In genomic region chr6:2976060-2976459, GRCh38 we compare ENCODE assay signal across 1 cellular context.
TF ChIP-seq lines count a peak whose summit lies in the region.

No MANE protein-coding gene starts in this region.

TF ChIP-seq in HepG2, 621 proteins besides CTCF, POLR2A, EP300 and RAD21:
- no peak for TF ChIP-seq ERF (CRISPR knock-in tag; IDR thresholded peaks at IDR 0.05)
- no peak for TF ChIP-seq SMC3 (IDR thresholded peaks at IDR 0.05; ENCODE audit: low read length)
- TF ChIP-seq AKAP8 (CRISPR knock-in tag; IDR thresholded peaks at IDR 0.05), result no peak
- TF ChIP-seq SMARCC2 (IDR thresholded peaks at IDR 0.05), result no peak
- no peak for TF ChIP-seq ZNF784 (CRISPR knock-in tag; IDR thresholded peaks at IDR 0.05; ENCODE audit: borderline replicate concordance)
- no peak for TF ChIP-seq ZNF816 (CRISPR knock-in tag; IDR thresholded peaks at IDR 0.05; ENCODE audit: borderline replicate concordance)
- no peak for TF ChIP-seq ZSCAN21 (CRISPR knock-in tag; IDR thresholded peaks at IDR 0.05; ENCODE audit: borderline replicate concordance)
- TF ChIP-seq ZBTB37 (CRISPR knock-in tag; IDR thresholded peaks at IDR 0.05), result no peak
- TF ChIP-seq ZNF597 (CRISPR knock-in tag; IDR thresholded peaks at IDR 0.05), result no peak
- no peak for TF ChIP-seq SRY (CRISPR knock-in tag; IDR thresholded peaks at IDR 0.05)
- TF ChIP-seq ZNF362 (CRISPR knock-in tag; IDR thresholded peaks at IDR 0.05; ENCODE audit: borderline replicate concordance), result no peak
